ENCODE assay signal across 26 cellular contexts in genomic region chr10:124100124-124100523, GRCh38. TPM values are rescaled to one million over a fixed set of nuclear protein-coding genes. Genes with fewer than 3 reads are reported as not detected.
DNase-seq lines count a peak whose midpoint lies in the region; ATAC-seq, FAIRE-seq and TF ChIP-seq lines count a peak whose summit lies in the region.
"Had no signal": no experiment of that assay in that cellular context is flagged by ENCODE, and none has a peak within 500 bp of the region (broad histone marks: within the 10 kb centered on the region; RNA-seq: fewer than 3 reads in every experiment).

No MANE protein-coding gene starts in this region.

- H2AFZ ChIP-seq in HepG2 (ENCODE audit: low read length): no peak overlapping the region

- H3K27ac ChIP-seq in HepG2 (ENCODE audit: extremely low read length, insufficient read depth, low read length) (no peak overlapping the region), right lobe of liver (no peak overlapping the region), aorta (ENCODE audit: low read depth in 1 of 2, low read length in 2 of 2) (no peak overlapping the region)
- H3K27ac ChIP-seq: 22Rv1 had no signal

- H4K20me1 ChIP-seq in HepG2 (ENCODE audit: insufficient read depth, low read length): no peaks in the 10 kb centered on the region
- H4K20me1 ChIP-seq: BLaER1 treated with 17β-estradiol and CSF1 and Interleukin-3, amounts not matched to agents 10 nM and 100 nM had no signal

- no peaks in the 10 kb centered on the region for H3K79me2 ChIP-seq in HepG2 (ENCODE audit: insufficient read depth, low read length)

- H3K9me3 Mint-ChIP-seq in nephron progenitor cell: peaks cover 8% of the 10 kb centered on the region
- H3K9me3 Mint-ChIP-seq in stimulated activated memory B cell treated with anti-CD40 and anti-IgM and Interleukin-4, amounts not matched to agents 10 μg/mL and 1 μg/mL and 100 μg/mL, for 72 hours: peaks cover 3% of the 10 kb centered on the region

- H3K9ac ChIP-seq in HepG2 (ENCODE audit: insufficient read depth, low read depth, low read length): no peak overlapping the region
- H3K9ac ChIP-seq: BLaER1 treated with 17β-estradiol and CSF1 and Interleukin-3, amounts not matched to agents 10 nM and 100 nM had no signal

- H3K27me3 ChIP-seq in HepG2 (ENCODE audit: control insufficient read depth in 1 of 2, insufficient read depth in 2 of 2, low read length in 2 of 2) (peaks cover 11 to 83% of the 10 kb centered on the region in 2 experiments), right lobe of liver (no peaks in the 10 kb centered on the region), aorta (ENCODE audit: control insufficient read depth in 1 of 2, insufficient read depth in 2 of 2, low read length in 1 of 2) (no peaks in the 10 kb centered on the region)
- H3K27me3 ChIP-seq: BE2C; BLaER1 treated with 17β-estradiol and CSF1 and Interleukin-3, amounts not matched to agents 10 nM and 100 nM had no signal

- H3K4me1 ChIP-seq in HepG2 (ENCODE audit: insufficient read depth, low read length) (peaks cover 48% of the 10 kb centered on the region), right lobe of liver (peaks cover 0 to under 1% (median 0%) of the 10 kb centered on the region in 4 donors), aorta (ENCODE audit: control insufficient read depth in 1 of 2, insufficient read depth in 2 of 2, low read length in 2 of 2) (no peaks in the 10 kb centered on the region)
- H3K4me1 ChIP-seq: BE2C, HAP-1 had no signal

- no peaks in the 10 kb centered on the region for H3K36me3 ChIP-seq in HepG2 (replicated peaks in 1 of 2; ENCODE audit: control insufficient read depth in 1 of 2, insufficient read depth in 2 of 2, low read length in 2 of 2)
- no peaks in the 10 kb centered on the region for H3K36me3 ChIP-seq in right lobe of liver
- no peaks in the 10 kb centered on the region for H3K36me3 ChIP-seq in aorta (ENCODE audit: control insufficient read depth in 1 of 2, insufficient read depth in 2 of 2, low read length in 1 of 2)
- H3K36me3 ChIP-seq: BE2C, HAP-1 had no signal

- no peak for DNase-seq in HepG2 (ENCODE audit: low spot score)
- DNase-seq in right lobe of liver: no peak
- no peak for DNase-seq in nephron progenitor cell
- DNase-seq in activated naive CD4-positive, alpha-beta T cell (lab: John Stamatoyannopoulos, UW): no peak
- no peak for DNase-seq in aorta
- no peak for DNase-seq in COLO668 (lab: John Stamatoyannopoulos, UW; ENCODE audit: unreplicated experiment)
- DNase-seq: BE2C; Calu3; CD4-positive, alpha-beta T cell; CD8-positive, alpha-beta memory T cell; COR-L47; DMS53; DMS79 treated with DMSO at 0.1 percent for 48 hours; GF-D8; GOT3; HFFc6 had no signal

- CTCF ChIA-PET in HepG2 (lab: Yijun Ruan, JAX; ENCODE audit: low intra/inter-chr PET ratio, low total read pairs): no interaction called here

- WGBS in HepG2 (ENCODE audit: low lambda C conversion rate): 26% methylated on average over 5 of the region's 5 CpGs
- 71% methylated on average over 5 of the region's 5 CpGs for WGBS in right lobe of liver (ENCODE audit: insufficient coverage, low coverage, low lambda C conversion rate, missing lambda C conversion rate)
- 98% methylated on average over 5 of the region's 5 CpGs for WGBS in aorta, 2 donors

- intact Hi-C loops in HepG2 (cut with micrococcal nuclease; ENCODE audit: unreplicated experiment): no loop called here
- intact Hi-C loops in right lobe of liver (cut with DNase I): no loop called here
- intact Hi-C loops in aorta (cut with DNase I): no loop called here

- no peak for TF ChIP-seq CTCF in HepG2 (CRISPR knock-in tag; IDR thresholded peaks at IDR 0.05)
- TF ChIP-seq CTCF in right lobe of liver (IDR thresholded peaks at IDR 0.05): no peak
- TF ChIP-seq CTCF in nephron progenitor cell (IDR thresholded peaks at IDR 0.05): no peak

- TF ChIP-seq RAD21 in HepG2 (CRISPR knock-in tag; IDR thresholded peaks at IDR 0.05): no peak

- H3K36me3 Mint-ChIP-seq in nephron progenitor cell (ENCODE audit: low read depth): no peaks in the 10 kb centered on the region
- peaks cover 8% of the 10 kb centered on the region for H3K36me3 Mint-ChIP-seq in stimulated activated memory B cell treated with anti-CD40 and anti-IgM and Interleukin-4, amounts not matched to agents 10 μg/mL and 1 μg/mL and 100 μg/mL, for 72 hours
- H3K36me3 Mint-ChIP-seq: CD8-positive, alpha-beta memory T cell had no signal

- no peak for FAIRE-seq in HepG2 (lab: Jason Lieb, UNC)
- FAIRE-seq: A204.1, GM12891, GM18507, H54 had no signal

- TF ChIP-seq EP300 in HepG2 (IDR thresholded peaks at IDR 0.05; ENCODE audit: low read depth in 2 of 2, low read length in 2 of 2) (no peak), HepG2 (CRISPR knock-in tag; IDR thresholded peaks at IDR 0.05; ENCODE audit: borderline replicate concordance) (no peak)

- ATAC-seq in HepG2: no peak
- ATAC-seq in right lobe of liver: no peak
- no peak for ATAC-seq in stimulated activated memory B cell treated with anti-CD40 and anti-IgM and Interleukin-4, amounts not matched to agents 10 μg/mL and 1 μg/mL and 100 μg/mL, for 72 hours
- ATAC-seq in aorta (ENCODE audit: low FRiP score): no peak

- no peak overlapping the region for H3K4me2 ChIP-seq in HepG2 (ENCODE audit: low read depth, low read length)

- H3K9me3 ChIP-seq in HepG2 (ENCODE audit: low read length): peaks cover 13% of the 10 kb centered on the region
- no peaks in the 10 kb centered on the region for H3K9me3 ChIP-seq in right lobe of liver
- H3K9me3 ChIP-seq in aorta (ENCODE audit: control insufficient read depth, low read length): no peaks in the 10 kb centered on the region
- H3K9me3 ChIP-seq: HAP-1 had no signal

- H3K4me3 ChIP-seq in HepG2 (replicated peaks in 1 of 3; ENCODE audit: insufficient read depth in 1 of 3, low read depth in 2 of 3, low read length in 3 of 3) (no peak overlapping the region), right lobe of liver (no peak overlapping the region), aorta (ENCODE audit: low read length in 2 of 2) (no peak overlapping the region)
- H3K4me3 ChIP-seq: HAP-1 had no signal

- H3K4me3 Mint-ChIP-seq in nephron progenitor cell: no peak overlapping the region
- H3K4me3 Mint-ChIP-seq in stimulated activated memory B cell treated with anti-CD40 and anti-IgM and Interleukin-4, amounts not matched to agents 10 μg/mL and 1 μg/mL and 100 μg/mL, for 72 hours: no peak overlapping the region
- H3K4me3 Mint-ChIP-seq: CD14-positive monocyte; CD4-positive, alpha-beta T cell; CD8-positive, alpha-beta memory T cell; HFFc6 had no signal

- in situ Hi-C loops in HepG2 (cut with HindIII; ENCODE audit: extremely low pct_ligation_motif_present, low pct_unique_long_range_greater_than_20kb): no loop called here

- H3K27me3 Mint-ChIP-seq in nephron progenitor cell (ENCODE audit: low read depth, poor library complexity): peaks cover 39% of the 10 kb centered on the region
- no peaks in the 10 kb centered on the region for H3K27me3 Mint-ChIP-seq in stimulated activated memory B cell treated with anti-CD40 and anti-IgM and Interleukin-4, amounts not matched to agents 10 μg/mL and 1 μg/mL and 100 μg/mL, for 72 hours

- BruUV-seq in HepG2 (replicated peaks; lab: Mats Ljungman, UMichigan): no TSS peak

- peak overlapping the region; percentile 23 for H3K27ac Mint-ChIP-seq in nephron progenitor cell
- H3K27ac Mint-ChIP-seq in stimulated activated memory B cell treated with anti-CD40 and anti-IgM and Interleukin-4, amounts not matched to agents 10 μg/mL and 1 μg/mL and 100 μg/mL, for 72 hours: peak overlapping the region; percentile 25
- H3K27ac Mint-ChIP-seq: CD4-positive, alpha-beta T cell; CD8-positive, alpha-beta memory T cell; HFFc6 had no signal

- POLR2A ChIA-PET in HepG2 (lab: Yijun Ruan, JAX): no interaction called here

- TF ChIP-seq POLR2A in HepG2 (IDR thresholded peaks at IDR 0.05; ENCODE audit: insufficient read depth in 1 of 2, low read depth in 2 of 2, low read length in 2 of 2): no peak
- no peak for TF ChIP-seq POLR2A in right lobe of liver (IDR thresholded peaks at IDR 0.05)

- H3K4me1 Mint-ChIP-seq in nephron progenitor cell: peaks cover 20% of the 10 kb centered on the region
- peaks cover 42% of the 10 kb centered on the region for H3K4me1 Mint-ChIP-seq in stimulated activated memory B cell treated with anti-CD40 and anti-IgM and Interleukin-4, amounts not matched to agents 10 μg/mL and 1 μg/mL and 100 μg/mL, for 72 hours
- H3K4me1 Mint-ChIP-seq: CD8-positive, alpha-beta memory T cell had no signal

TF ChIP-seq in HepG2, 621 proteins besides CTCF, POLR2A, EP300 and RAD21 (continues in another document):
- no peak for TF ChIP-seq ZNF230 (CRISPR knock-in tag; IDR thresholded peaks at IDR 0.05)

RNA-seq across cellular contexts. Expression of gene CHST15, which starts 6.7 kb away (rescaled TPM):
- 1.1 and 1.4 TPM in 2 replicates for total RNA-seq in HepG2 (2016; rRNA removed; fragmentation: Illumina TruSeq; extraction: Trizol)
- 1.0 and 1.2 TPM in 2 replicates for total RNA-seq in HepG2 (2016; cell fraction: cytosol; rRNA removed; fragmentation: Illumina TruSeq; extraction: Trizol; ENCODE audit: low read depth)
- 1.4 and 1.5 TPM in 2 replicates for total RNA-seq in HepG2 (2016; cell fraction: insoluble cytoplasmic fraction; rRNA removed; fragmentation: Illumina TruSeq; extraction: Trizol)
- total RNA-seq in HepG2 (2016; cell fraction: membrane; rRNA removed; fragmentation: Illumina TruSeq; extraction: Trizol): 2.7 and 2.9 TPM in 2 replicates
- 1.1 and 1.9 TPM in 2 replicates for total RNA-seq in HepG2 (2016; cell fraction: nucleus; rRNA removed; fragmentation: Illumina TruSeq; extraction: Trizol)
- polyA plus RNA-seq in HepG2 (2011; rRNA removed): 94.7 and 113 TPM in 2 replicates
- 101 and 112 TPM in 2 replicates for polyA plus RNA-seq in HepG2 (2011; cell fraction: cytosol; rRNA removed)
- 181 and 188 TPM in 2 replicates for polyA plus RNA-seq in HepG2 (2011; cell fraction: nucleus; rRNA removed)
- polyA plus RNA-seq in HepG2 (2012): 46.0 and 71.6 TPM in 2 replicates
- 0.27 and 0.52 TPM in 2 replicates for polyA plus RNA-seq in HepG2 (2016; cell fraction: cytosol; fragmentation: Illumina TruSeq; extraction: Trizol; ENCODE audit: low read depth)
- polyA plus RNA-seq in HepG2 (2016; cell fraction: insoluble cytoplasmic fraction; fragmentation: Illumina TruSeq; extraction: Trizol; ENCODE audit: low read depth): 1.4 TPM in 2 replicates
- polyA plus RNA-seq in HepG2 (2016; cell fraction: membrane; fragmentation: Illumina TruSeq; extraction: Trizol; ENCODE audit: low read depth): 0.68 and 0.92 TPM in 2 replicates
- polyA plus RNA-seq in HepG2 (2016; cell fraction: nucleus; fragmentation: Illumina TruSeq; extraction: Trizol; ENCODE audit: insufficient read depth, low read depth): 1.1 and 1.9 TPM in 2 replicates
- polyA minus RNA-seq in HepG2 (2011; rRNA and poly(A)+ RNA removed; ENCODE audit: low replicate concordance): 10.5 and 261 TPM in 2 replicates
- 111 and 123 TPM in 2 replicates for polyA minus RNA-seq in HepG2 (2011; cell fraction: cytosol; rRNA and poly(A)+ RNA removed)
- 241 and 251 TPM in 2 replicates for polyA minus RNA-seq in HepG2 (2011; cell fraction: nucleus; rRNA and poly(A)+ RNA removed)
- 10 to 100 TPM in 5 of 6 experiments, 1 to 10 TPM in 1; 9.2 to 25.8 (median 11.8) TPM for total RNA-seq in right lobe of liver
- 10 to 100 TPM; 39.9 to 43.8 TPM for total RNA-seq in aorta
- polyA plus RNA-seq in aorta: 10 to 100 TPM in 1 of 2 donors, 1 to 10 TPM in 1; 4.5 to 10.1 TPM
- total RNA-seq: G401 had no signal
- polyA plus RNA-seq: CD8-positive, alpha-beta memory T cell had no signal
